ENCODE assay signal across 8 cellular contexts in the genomic region with DNA sequence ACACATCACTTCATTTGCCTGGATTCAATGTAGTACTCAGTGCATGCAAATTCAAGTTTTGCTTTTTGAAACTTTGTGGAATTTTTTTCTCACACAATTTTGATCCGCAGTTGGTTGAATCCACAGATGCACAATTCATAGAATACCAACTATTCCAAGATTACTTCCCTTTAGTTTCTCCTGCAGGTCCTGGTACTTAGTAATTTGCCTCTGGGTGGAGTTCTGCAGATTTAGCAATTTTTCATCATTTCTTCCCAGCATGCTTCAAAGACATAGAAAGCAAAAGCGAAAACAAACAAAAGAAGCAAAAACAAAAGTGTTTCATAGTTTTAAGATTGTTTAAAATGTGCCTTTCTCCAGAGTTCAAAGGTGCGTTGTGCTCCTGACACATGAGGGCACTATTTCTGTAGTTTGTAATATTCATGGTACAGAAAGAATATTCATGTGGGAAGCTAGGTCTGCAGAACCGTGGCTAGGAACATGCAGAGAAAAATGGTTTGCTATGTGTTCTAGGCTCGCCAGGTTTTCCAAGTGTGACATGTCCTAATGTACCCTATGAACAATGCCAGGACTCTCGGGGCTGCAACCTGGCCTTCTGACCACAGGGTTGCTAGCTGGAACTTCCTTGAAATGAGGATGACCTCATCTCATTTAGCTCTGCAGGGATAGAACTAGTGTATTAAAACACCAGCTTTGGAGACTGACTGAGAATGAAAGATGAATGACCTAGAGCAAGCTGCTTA. TPM values are rescaled to one million over a fixed set of nuclear protein-coding genes. Genes with fewer than 3 reads are reported as not detected.
DNase-seq lines count a peak whose midpoint lies in the region; ATAC-seq, FAIRE-seq and TF ChIP-seq lines count a peak whose summit lies in the region.

No MANE protein-coding gene starts in this region.

- H3K9ac ChIP-seq in BLaER1 treated with 17β-estradiol and CSF1 and Interleukin-3, amounts not matched to agents 10 nM and 100 nM = peak overlapping the region; percentile 30 to 86 (median 81); a peak in 19 of 22 replicates
- no peak overlapping the region for H3K9ac ChIP-seq in keratinocyte (ENCODE audit: control insufficient read depth, extremely low read depth, insufficient read depth, low read length)

- no peaks in the 10 kb centered on the region for H4K20me1 ChIP-seq in BLaER1 treated with 17β-estradiol and CSF1 and Interleukin-3, amounts not matched to agents 10 nM and 100 nM
- H4K20me1 ChIP-seq in OCI-LY7 (ENCODE audit: insufficient read depth, low read length) (no peaks in the 10 kb centered on the region), keratinocyte (ENCODE audit: control insufficient read depth, extremely low read depth, insufficient read depth, low read length) (no peaks in the 10 kb centered on the region)

- POLR2A ChIA-PET in OCI-LY7 (lab: Charles Lee) = interaction anchor here (0.6 to 5.3 kb wide), 19 partner anchors 16 to 202 kb away, joined by 3 to 66 read pairs (median 5); no protein-coding TSS in a partner anchor

- intact Hi-C loops in OCI-LY7 (cut with micrococcal nuclease; ENCODE audit: unreplicated experiment) = loop anchor here (1.0 to 5.0 kb wide), 5 partner anchors 29 to 378 kb away; partner anchors contain the start of gene POU2F1

- dilution Hi-C loops in keratinocyte (cut with MboI; ENCODE audit: extremely low pct_ligation_motif_present, low sequenced_read_pairs) = no loop called here

- H3K9me2 ChIP-seq in OCI-LY7 (ENCODE audit: insufficient read depth, low read length) = no peaks in the 10 kb centered on the region

- H3K79me2 ChIP-seq in OCI-LY7 (ENCODE audit: insufficient read depth, low read depth, low read length) (peaks cover 18% of the 10 kb centered on the region; the same call in 1 of the 2 replicates), keratinocyte (ENCODE audit: control insufficient read depth, insufficient read depth, low read length) (no peaks in the 10 kb centered on the region)

- H3K9me3 ChIP-seq in BLaER1 treated with 17β-estradiol and CSF1 and Interleukin-3, amounts not matched to agents 10 nM and 100 nM (replicated peaks in 1 of 11) = peaks cover 0 to 21% (median 5%) of the 10 kb centered on the region in 11 experiments; a peak in 11 of 22 replicates
- 0 out of 2 replicates have a peak, but pooled peaks cover 5% of the 10 kb centered on the region for H3K9me3 ChIP-seq in OCI-LY7 (ENCODE audit: low read length)
- H3K9me3 ChIP-seq in keratinocyte (ENCODE audit: control insufficient read depth, low read depth, low read length) = no peaks in the 10 kb centered on the region

- H3K27ac ChIP-seq in BLaER1 treated with 17β-estradiol and CSF1 and Interleukin-3, amounts not matched to agents 10 nM and 100 nM = peak overlapping the region; percentile 88 to 98 (median 94); a peak in 21 of 22 replicates
- peak overlapping the region; percentile 79 for H3K27ac ChIP-seq in OCI-LY7 (ENCODE audit: low read depth, low read length, poor library complexity, severe bottlenecking)
- H3K27ac ChIP-seq in keratinocyte (ENCODE audit: control insufficient read depth, insufficient read depth, low read length) = no peak overlapping the region

- H2AFZ ChIP-seq in OCI-LY7 (ENCODE audit: low read length) = peak overlapping the region; percentile 63; the same call in 1 of the 2 replicates
- H2AFZ ChIP-seq in keratinocyte (ENCODE audit: control insufficient read depth, low read length) = no peak overlapping the region

- peaks cover 53 to 73% (median 57%) of the 10 kb centered on the region in 10 experiments for H3K4me1 ChIP-seq in BLaER1 treated with 17β-estradiol and CSF1 and Interleukin-3, amounts not matched to agents 10 nM and 100 nM
- H3K4me1 ChIP-seq in OCI-LY7 (ENCODE audit: insufficient read depth, low read length, poor library complexity, severe bottlenecking) = peaks cover 40% of the 10 kb centered on the region
- H3K4me1 ChIP-seq in keratinocyte (ENCODE audit: control insufficient read depth, extremely low read depth, insufficient read depth, low read length) = no peaks in the 10 kb centered on the region

- ATAC-seq in GM18858 (IDR thresholded peaks at IDR 0.05; ENCODE audit: unreplicated experiment) = peak; percentile 69
- ATAC-seq in HG03066 (IDR thresholded peaks at IDR 0.05; ENCODE audit: low read depth, unreplicated experiment) = peak; percentile 87

- H3K9me1 ChIP-seq in keratinocyte (ENCODE audit: control insufficient read depth, extremely low read depth, insufficient read depth, low read length) = no peaks in the 10 kb centered on the region

- H3K27me3 ChIP-seq in BLaER1 treated with 17β-estradiol and CSF1 and Interleukin-3, amounts not matched to agents 10 nM and 100 nM = no peaks in the 10 kb centered on the region
- no peaks in the 10 kb centered on the region for H3K27me3 ChIP-seq in keratinocyte (ENCODE audit: control insufficient read depth, extremely low read depth, insufficient read depth, low read length)

- peak overlapping the region in 2 of 10 experiments; percentile 1 to 23; a peak in 1 of 20 replicates for H3K4me3 ChIP-seq in BLaER1 treated with 17β-estradiol and CSF1 and Interleukin-3, amounts not matched to agents 10 nM and 100 nM
- peak overlapping the region; percentile 10 for H3K4me3 ChIP-seq in OCI-LY7 (ENCODE audit: low read depth, low read length, poor library complexity, severe bottlenecking)
- no peak overlapping the region for H3K4me3 ChIP-seq in astrocyte of the spinal cord (ENCODE audit: low read depth, low read length)
- H3K4me3 ChIP-seq in keratinocyte (ENCODE audit: control insufficient read depth in 2 of 3, extremely low read depth in 1 of 3, insufficient read depth in 2 of 3, low read depth in 1 of 3, low read length in 3 of 3) = no peak overlapping the region

- peak; percentile 97 for TF ChIP-seq CTCF in OCI-LY7 (conservative IDR thresholded peaks at IDR 0.05; ENCODE audit: low read length)
- peak; percentile 22 for TF ChIP-seq CTCF in astrocyte of the spinal cord (IDR thresholded peaks at IDR 0.05; ENCODE audit: low read depth, low read length)
- peak; percentile 29 to 52 (median 35) for TF ChIP-seq CTCF in keratinocyte (optimal IDR thresholded peaks at IDR 0.05 in 1 of 3, IDR thresholded peaks at IDR 0.05 in 1 of 3, conservative IDR thresholded peaks at IDR 0.05 in 1 of 3; ENCODE audit: extremely low read depth in 1 of 3, insufficient read depth in 2 of 3, low read length in 3 of 3)

- DNase-seq in OCI-LY7 (ENCODE audit: low spot score) = peak; percentile 80
- peak; percentile 45 for DNase-seq in astrocyte of the spinal cord (ENCODE audit: low read depth, low spot score)
- DNase-seq in keratinocyte (ENCODE audit: low read depth, low spot score) = no peak
- peak in 4 of 6 experiments; percentile 21 to 68 (median 61) for DNase-seq in stimulated activated naive CD4-positive, alpha-beta T cell (lab: John Stamatoyannopoulos, UW)
- no peak for DNase-seq in SK-N-DZ (ENCODE audit: low spot score)

- H3K36me3 ChIP-seq in BLaER1 treated with 17β-estradiol and CSF1 and Interleukin-3, amounts not matched to agents 10 nM and 100 nM = no peaks in the 10 kb centered on the region
- H3K36me3 ChIP-seq in OCI-LY7 (ENCODE audit: insufficient read depth, low read length) (peaks cover 17% of the 10 kb centered on the region), keratinocyte (ENCODE audit: control insufficient read depth in 2 of 2, extremely low read depth in 1 of 2, insufficient read depth in 2 of 2, low read length in 2 of 2) (no peaks in the 10 kb centered on the region)

- FAIRE-seq in keratinocyte (lab: Jason Lieb, UNC) = peak; percentile 73

- no TSS peak for BruUV-seq in OCI-LY7 (replicated peaks; lab: Mats Ljungman, UMichigan)

- H3K4me2 ChIP-seq in BLaER1 treated with 17β-estradiol and CSF1 and Interleukin-3, amounts not matched to agents 10 nM and 100 nM = peak overlapping the region; percentile 76 to 97 (median 82)
- peak overlapping the region; percentile 69 for H3K4me2 ChIP-seq in OCI-LY7 (ENCODE audit: low read length)
- no peak overlapping the region for H3K4me2 ChIP-seq in keratinocyte (ENCODE audit: control insufficient read depth, extremely low read depth, insufficient read depth, low read depth, low read length)

- CTCF ChIA-PET in OCI-LY7 (lab: Charles Lee; ENCODE audit: unreplicated experiment) = interaction anchor here (0.7 to 2.1 kb wide), 13 partner anchors 17 to 115 kb away, joined by 3 to 22 read pairs (median 3); no protein-coding TSS in a partner anchor

- in situ Hi-C loops in astrocyte of the spinal cord (cut with HindIII; ENCODE audit: low sequenced_read_pairs) = no loop called here

RNA-seq across cellular contexts. Expression of gene RCSD1, which starts 30.0 kb away (rescaled TPM):
- 164 and 186 TPM in 2 replicates for total RNA-seq in OCI-LY7 (2014; rRNA removed; shearing (Covaris generic))
- total RNA-seq in OCI-LY7 (2022) = 161 and 180 TPM in 2 replicates
- polyA plus RNA-seq in keratinocyte = 0.03 to 0.04 TPM (median 0.03 TPM) in 3 replicates
- polyA plus RNA-seq in keratinocyte (2011; ENCODE audit: low read depth) = 0.65 TPM
- polyA plus RNA-seq in keratinocyte (2011; cell fraction: cytosol; rRNA removed) = 0.06 and 0.12 TPM in 2 replicates
- polyA plus RNA-seq in keratinocyte (2011; cell fraction: nucleus; rRNA removed) = 0.05 and 0.08 TPM in 2 replicates
- 0.07 TPM in 1 of 2 replicates, not detected in the other for polyA plus RNA-seq in keratinocyte (2012; ENCODE audit: low replicate concordance)
- 0.07 TPM in 1 of 3 replicates, not detected in the others for polyA minus RNA-seq in keratinocyte
- not detected for polyA minus RNA-seq in keratinocyte (2011; cell fraction: cytosol; rRNA and poly(A)+ RNA removed)
- polyA minus RNA-seq in keratinocyte (2011; cell fraction: nucleus; rRNA and poly(A)+ RNA removed) = 0.31 TPM in 1 of 2 replicates, not detected in the other
- not detected in 2 replicates for polyA plus RNA-seq in SK-N-DZ (2014; cell fraction: cytosol; rRNA removed)
- not detected in 2 replicates for polyA plus RNA-seq in SK-N-DZ (2014; cell fraction: nucleus; rRNA removed)

RNA-seq across cellular contexts. Expression of gene CREG1, which starts 46.4 kb away (rescaled TPM):
- total RNA-seq in OCI-LY7 (2014; rRNA removed; shearing (Covaris generic)) = 36.0 and 52.2 TPM in 2 replicates
- 40.4 and 45.9 TPM in 2 replicates for total RNA-seq in OCI-LY7 (2022)
- 41.6 to 68.8 TPM (median 48.9 TPM) in 3 replicates for polyA plus RNA-seq in keratinocyte
- 35.7 TPM for polyA plus RNA-seq in keratinocyte (2011; ENCODE audit: low read depth)
- 41.8 and 76.7 TPM in 2 replicates for polyA plus RNA-seq in keratinocyte (2011; cell fraction: cytosol; rRNA removed)
- 39.4 and 45.8 TPM in 2 replicates for polyA plus RNA-seq in keratinocyte (2011; cell fraction: nucleus; rRNA removed)
- 26.0 and 101 TPM in 2 replicates for polyA plus RNA-seq in keratinocyte (2012; ENCODE audit: low replicate concordance)
- 3.8 to 20.9 TPM (median 11.7 TPM) in 3 replicates for polyA minus RNA-seq in keratinocyte
- 36.4 TPM for polyA minus RNA-seq in keratinocyte (2011; cell fraction: cytosol; rRNA and poly(A)+ RNA removed)
- 18.3 and 19.5 TPM in 2 replicates for polyA minus RNA-seq in keratinocyte (2011; cell fraction: nucleus; rRNA and poly(A)+ RNA removed)
- polyA plus RNA-seq in SK-N-DZ (2014; cell fraction: cytosol; rRNA removed) = 25.8 and 28.6 TPM in 2 replicates
- 16.3 and 17.7 TPM in 2 replicates for polyA plus RNA-seq in SK-N-DZ (2014; cell fraction: nucleus; rRNA removed)

Comparison
In these comparisons a context has a peak if more than half of its experiments do, and no peak if none do; other contexts are left out.
1. DNase-seq: peak in OCI-LY7 (single experiment), astrocyte of the spinal cord (single experiment) and stimulated activated naive CD4-positive, alpha-beta T cell (4 of 6); none in keratinocyte (single experiment) and SK-N-DZ (single experiment).
2. CTCF ChIP-seq: peak in every context shown above with its lines; median percentile 97 in OCI-LY7; 35 in keratinocyte; 22 in astrocyte of the spinal cord.